Comparison of ENCODE assay signal across 2 cellular contexts in the genomic region with DNA sequence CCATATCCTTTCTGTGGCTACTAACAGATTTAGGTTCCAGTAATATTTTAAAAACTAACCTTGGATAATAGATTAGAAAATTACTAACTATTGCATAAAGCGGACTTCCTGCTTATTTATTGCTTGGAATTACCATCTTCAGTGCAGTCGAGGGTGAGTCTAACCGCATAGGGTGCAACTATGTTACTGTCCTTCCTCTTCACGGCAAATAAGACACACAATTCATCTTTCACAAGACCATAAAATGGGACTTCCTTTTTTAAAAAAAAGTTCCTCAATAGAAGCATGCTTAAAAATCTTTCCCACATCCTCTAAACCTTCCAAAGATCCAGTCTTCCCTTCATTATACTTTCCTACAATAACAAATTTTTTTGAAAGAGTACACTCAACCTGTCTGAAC.
TF ChIP-seq lines count a peak whose summit lies in the region.

No MANE protein-coding gene starts in this region.

TF ChIP-seq in HepG2, 621 proteins besides CTCF, POLR2A, EP300 and RAD21:
- no peak for TF ChIP-seq SRSF4 (IDR thresholded peaks at IDR 0.05; ENCODE audit: low read depth, low read length, poor library complexity, severe bottlenecking)
TF ChIP-seq in HepG2: peak in this region for 0.

TF ChIP-seq in endothelial cell of umbilical vein, 7 proteins besides CTCF, POLR2A, EP300 and RAD21:
- TF ChIP-seq FOS (IDR thresholded peaks at IDR 0.05; ENCODE audit: borderline replicate concordance, insufficient read depth, low read length) (no peak), POLR2AphosphoS5 (IDR thresholded peaks at IDR 0.05; ENCODE audit: insufficient read depth, low read depth, low read length) (no peak), JUN (IDR thresholded peaks at IDR 0.05; ENCODE audit: borderline replicate concordance, insufficient read depth, insufficient read length, low read depth) (no peak), MYC (IDR thresholded peaks at IDR 0.05; ENCODE audit: low read depth, low read length) (no peak), EZH2 (IDR thresholded peaks at IDR 0.05; ENCODE audit: borderline replicate concordance, low read depth, low read length, severe bottlenecking) (no peak), MAX (IDR thresholded peaks at IDR 0.05; ENCODE audit: insufficient read depth, insufficient read length) (no peak), GATA2 (IDR thresholded peaks at IDR 0.05; ENCODE audit: insufficient read depth, insufficient read length, low read depth, low read length) (no peak)
